8 cellular contexts compared by ENCODE assay signal in genomic region chr7:28922618-28923331, GRCh38. TPM values are rescaled to one million over a fixed set of nuclear protein-coding genes. Genes with fewer than 3 reads are reported as not detected.
DNase-seq lines count a peak whose midpoint lies in the region; ATAC-seq and TF ChIP-seq lines count a peak whose summit lies in the region.

No MANE protein-coding gene starts in this region.

- H3K27ac Mint-ChIP-seq in GM23338 (no peak overlapping the region), chondrocyte (ENCODE audit: unreplicated experiment) (no peak overlapping the region)

- no peak overlapping the region for H3K4me2 ChIP-seq in GM23338

- peak; percentile 70 for TF ChIP-seq CTCF in C4-2B (conservative IDR thresholded peaks at IDR 0.05)
- peak; percentile 95 to 97 for TF ChIP-seq CTCF in GM23338 (conservative IDR thresholded peaks at IDR 0.05; ENCODE audit: low read depth in 2 of 2)
- peak; percentile 96 for TF ChIP-seq CTCF in chondrocyte (IDR thresholded peaks at IDR 0.05)
- TF ChIP-seq CTCF in left lung (IDR thresholded peaks at IDR 0.05): peak; percentile 64 to 79

- H3K27me3 ChIP-seq in GM23338 (ENCODE audit: insufficient read depth): 0 out of 2 replicates have a peak, but pooled peaks cover 7% of the 10 kb centered on the region
- H3K27me3 ChIP-seq in left lung: peaks cover 0 to 10% of the 10 kb centered on the region in 2 donors

- intact Hi-C loops in left lung (cut with DNase I): loop anchor here (5.0 to 10.0 kb wide), 3 partner anchors 182 to 485 kb away; no protein-coding TSS in a partner anchor

- H3K9me2 ChIP-seq in GM23338 (ENCODE audit: insufficient read depth): no peaks in the 10 kb centered on the region

- H3K36me3 ChIP-seq in GM23338 (ENCODE audit: insufficient read depth) (no peaks in the 10 kb centered on the region), left lung (no peaks in the 10 kb centered on the region)

- H3K36me3 Mint-ChIP-seq in GM23338 (ENCODE audit: low read depth): no peaks in the 10 kb centered on the region
- H3K36me3 Mint-ChIP-seq in chondrocyte (ENCODE audit: low read depth): no peaks in the 10 kb centered on the region

- H2AFZ ChIP-seq in GM23338: peak overlapping the region; percentile 2; the same call in 1 of the 2 replicates

- H3K9me3 ChIP-seq in left lung: no peaks in the 10 kb centered on the region

- no peaks in the 10 kb centered on the region for H4K20me1 ChIP-seq in GM23338 (replicated peaks; ENCODE audit: insufficient read depth)

- H3K4me3 Mint-ChIP-seq in GM23338 (no peak overlapping the region), chondrocyte (ENCODE audit: unreplicated experiment) (no peak overlapping the region)

- peak; percentile 97 for DNase-seq in GM23338 (ENCODE audit: low spot score)
- DNase-seq in NCI-H2227 (lab: John Stamatoyannopoulos, UW; ENCODE audit: unreplicated experiment): peak; percentile 88
- peak; percentile 40 to 48 for DNase-seq in activated CD4-positive, alpha-beta T cell treated with anti-CD3 and anti-CD28 coated beads for 24 hours (ENCODE audit: low read depth in 2 of 2)
- DNase-seq in chondrocyte (ENCODE audit: low spot score): no peak
- peak; percentile 41 to 67 for DNase-seq in left lung
- peak; percentile 41 to 56 for DNase-seq in stimulated activated CD4-positive, alpha-beta T cell treated with anti-CD3 and anti-CD28 coated beads, Interleukin-4, amount 100 ng/mL, for 4 hours
- DNase-seq in GOT3 (lab: John Stamatoyannopoulos, UW): no peak

- H3K9me3 Mint-ChIP-seq in GM23338 (no peaks in the 10 kb centered on the region), chondrocyte (ENCODE audit: low read depth) (no peaks in the 10 kb centered on the region)

- peaks cover 13% of the 10 kb centered on the region for H3K4me1 ChIP-seq in GM23338 (ENCODE audit: insufficient read depth)
- peaks cover 0 to 25% of the 10 kb centered on the region in 2 donors for H3K4me1 ChIP-seq in left lung

- H3K27me3 Mint-ChIP-seq in GM23338 (ENCODE audit: insufficient read depth, low read depth, poor library complexity): peaks cover 8% of the 10 kb centered on the region
- H3K27me3 Mint-ChIP-seq in chondrocyte (ENCODE audit: low read depth): peaks cover 9% of the 10 kb centered on the region

- no peaks in the 10 kb centered on the region for H3F3A ChIP-seq in GM23338 (replicated peaks; ENCODE audit: low read depth)

- H3K27ac ChIP-seq in C4-2B: no peak overlapping the region
- H3K27ac ChIP-seq in GM23338 (ENCODE audit: low read depth): no peak overlapping the region
- H3K27ac ChIP-seq in left lung: no peak overlapping the region

- no peaks in the 10 kb centered on the region for H3K79me2 ChIP-seq in GM23338 (replicated peaks; ENCODE audit: insufficient read depth)

- H3K4me1 Mint-ChIP-seq in GM23338 (peaks cover 34% of the 10 kb centered on the region), chondrocyte (ENCODE audit: low read depth) (peaks cover 17% of the 10 kb centered on the region)

- H3K4me3 ChIP-seq in GM23338: no peak overlapping the region
- no peak overlapping the region for H3K4me3 ChIP-seq in left lung

- peak; percentile 83 for ATAC-seq in GM23338
- peak; percentile 80 for ATAC-seq in left lung

TF ChIP-seq in GM23338, 12 proteins besides CTCF, POLR2A, EP300 and RAD21:
- TF ChIP-seq ZNF331 (CRISPR knock-in tag; IDR thresholded peaks at IDR 0.05; ENCODE audit: low read depth): no peak
- no peak for TF ChIP-seq JUNB (IDR thresholded peaks at IDR 0.05; ENCODE audit: unreplicated experiment)
- no peak for TF ChIP-seq EZH2 (IDR thresholded peaks at IDR 0.05; ENCODE audit: low read depth, unreplicated experiment)
- TF ChIP-seq STAT1 (IDR thresholded peaks at IDR 0.05; ENCODE audit: unreplicated experiment): no peak
- TF ChIP-seq POLR2AphosphoS5 (IDR thresholded peaks at IDR 0.05; ENCODE audit: low read depth): no peak
- TF ChIP-seq ZNF462 (CRISPR knock-in tag; IDR thresholded peaks at IDR 0.05): no peak

RNA-seq across cellular contexts. Expression of gene TRIL, which starts 35.4 kb away (rescaled TPM):
- total RNA-seq in GM23338 (2014; rRNA removed; shearing (Covaris generic)): 4.5 and 5.1 TPM in 2 replicates
- polyA plus RNA-seq in GM23338 (2016; fragmentation: Nextera tagmentation; extraction: Ambion mirVana): 0.95 and 1.2 TPM in 2 replicates
- total RNA-seq in chondrocyte (0.92 to 1.7 TPM (median 0.92 TPM) in 3 replicates), left lung (1 to 10 TPM; 2.9 to 6.9 TPM)

Comparison
In these comparisons a context has a peak if more than half of its experiments do, and no peak if none do; other contexts are left out.
1. DNase-seq: peak in GM23338 (single experiment), NCI-H2227 (single experiment), activated CD4-positive, alpha-beta T cell treated with anti-CD3 and anti-CD28 coated beads for 24 hours (2 of 2), left lung (2 of 2) and stimulated activated CD4-positive, alpha-beta T cell treated with anti-CD3 and anti-CD28 coated beads, Interleukin-4, amount 100 ng/mL, for 4 hours (2 of 2); none in chondrocyte (single experiment) and GOT3 (single experiment).
2. Peak in every context shown above with its lines, with median percentiles within 50 percentile points of each other: CTCF ChIP-seq.